In genomic region chr17:17847102-17847501, GRCh38 we compare ENCODE assay signal across 24 cellular contexts. TPM values are rescaled to one million over a fixed set of nuclear protein-coding genes. Genes with fewer than 3 reads are reported as not detected.
DNase-seq lines count a peak whose midpoint lies in the region; ATAC-seq and TF ChIP-seq lines count a peak whose summit lies in the region.
"Had no signal": no experiment of that assay in that cellular context is flagged by ENCODE, and none has a peak within 500 bp of the region (broad histone marks: within the 10 kb centered on the region; RNA-seq: fewer than 3 reads in every experiment).

No MANE protein-coding gene starts in this region.

- DNase-seq in activated CD8-positive, alpha-beta memory T cell treated with anti-CD3 and anti-CD28 coated beads, Interleukin-2, amount 10 ng/mL, durations not matched to agents 7 days and 5 days = no peak
- no peak for DNase-seq in activated CD8-positive, alpha-beta memory T cell treated with anti-CD3 and anti-CD28 coated beads for 24 hours
- DNase-seq in CD4-positive, alpha-beta T cell = no peak
- DNase-seq in T-helper 17 cell (no peak), GM13976 (ENCODE audit: low spot score) (no peak), HT-29 (ENCODE audit: low spot score) (no peak)
- DNase-seq in naive thymus-derived CD8-positive, alpha-beta T cell = no peak
- DNase-seq: activated CD4-positive, alpha-beta T cell treated with anti-CD3 and anti-CD28 coated beads for 1 hour; adrenal gland; body of pancreas; cerebellar nuclear complex; DND-41; dorsolateral prefrontal cortex; hypothalamus; immature natural killer cell; KBM-7; MG63; NCI-H2029 treated with DMSO at 0.1 percent for 48 hours; NCI-H345; NCI-H748 treated with DMSO at 0.1 percent for 48 hours had no signal

- no peaks in the 10 kb centered on the region for H3K9me3 ChIP-seq in CD4-positive, alpha-beta T cell (ENCODE audit: control insufficient read depth, low read length)
- H3K9me3 ChIP-seq in T-helper 17 cell (ENCODE audit: control insufficient read depth, low read length, poor library complexity, severe bottlenecking) = no peaks in the 10 kb centered on the region
- H3K9me3 ChIP-seq: adrenal gland, body of pancreas, MG63, SJSA1 had no signal

- peaks cover 52% of the 10 kb centered on the region for H3K4me1 Mint-ChIP-seq in activated CD8-positive, alpha-beta memory T cell treated with anti-CD3 and anti-CD28 coated beads, Interleukin-2, amount 10 ng/mL, durations not matched to agents 7 days and 5 days
- H3K4me1 Mint-ChIP-seq in CD4-positive, alpha-beta T cell (ENCODE audit: low read depth) = peaks cover 49% of the 10 kb centered on the region
- peaks cover 38% of the 10 kb centered on the region for H3K4me1 Mint-ChIP-seq in T-helper 17 cell
- peaks cover 46 to 70% (median 61%) of the 10 kb centered on the region in 4 donors for H3K4me1 Mint-ChIP-seq in naive thymus-derived CD8-positive, alpha-beta T cell

- no peaks in the 10 kb centered on the region for H3K27me3 ChIP-seq in CD4-positive, alpha-beta T cell (ENCODE audit: control insufficient read depth, insufficient read depth, low read length)
- H3K27me3 ChIP-seq: adrenal gland, body of pancreas, dorsolateral prefrontal cortex, MG63, SJSA1 had no signal

- in situ Hi-C loops in GM13976 (cut with MboI; ENCODE audit: low sequenced_read_pairs, unreplicated experiment) = no loop called here

- H3K27ac ChIP-seq in CD4-positive, alpha-beta T cell (ENCODE audit: low read depth, low read length) = no peak overlapping the region
- H3K27ac ChIP-seq: body of pancreas, SJSA1 had no signal

- peak overlapping the region; percentile 28 for H3K27ac Mint-ChIP-seq in activated CD8-positive, alpha-beta memory T cell treated with anti-CD3 and anti-CD28 coated beads, Interleukin-2, amount 10 ng/mL, durations not matched to agents 7 days and 5 days
- H3K27ac Mint-ChIP-seq in CD4-positive, alpha-beta T cell = peak overlapping the region; percentile 99
- peak overlapping the region; percentile 59 for H3K27ac Mint-ChIP-seq in T-helper 17 cell
- H3K27ac Mint-ChIP-seq in naive thymus-derived CD8-positive, alpha-beta T cell = peak overlapping the region in 9 of 10 donors; percentile 77 to 99 (median 90)
- H3K27ac Mint-ChIP-seq: stimulated activated naive CD8-positive, alpha-beta T cell treated with anti-CD3 and anti-CD28 coated beads, Interleukin-15, Interleukin-2, amounts not matched to agents 100 ng/mL and 50 ng/mL, for 24 hours had no signal

- intact Hi-C loops in CD4-positive, alpha-beta T cell (cut with DNase I, micrococcal nuclease) = no loop called here

- POLR2A ChIA-PET in CD4-positive, alpha-beta T cell (lab: Charles Lee) = interaction anchor here (4.5 kb wide), 1 partner anchor 12 kb away, joined by 71 read pairs; the partner anchor contains the start of gene SREBF1
- POLR2A ChIA-PET in naive thymus-derived CD8-positive, alpha-beta T cell (lab: Charles Lee) = interaction anchor here (3.7 to 10.0 kb wide), 2 partner anchors 11 to 27 kb away, joined by 17 to 152 read pairs; partner anchors contain the start of gene SREBF1

- TF ChIP-seq CTCF in CD4-positive, alpha-beta T cell (IDR thresholded peaks at IDR 0.05) = no peak
- no peak for TF ChIP-seq CTCF in GM13976 (IDR thresholded peaks at IDR 0.05; ENCODE audit: borderline replicate concordance, control extremely low read depth, extremely low read depth, insufficient read depth, missing control alignments)

- CTCF ChIA-PET in activated CD8-positive, alpha-beta memory T cell treated with anti-CD3 and anti-CD28 coated beads, Interleukin-2, amount 10 ng/mL, durations not matched to agents 7 days and 5 days (lab: Charles Lee) = interaction anchor here (1.1 to 1.2 kb wide), 3 partner anchors 11 to 34 kb away, joined by 3 read pairs; partner anchors contain the start of gene SREBF1
- CTCF ChIA-PET in CD4-positive, alpha-beta T cell (lab: Charles Lee) = no interaction called here

- no peaks in the 10 kb centered on the region for H3K27me3 Mint-ChIP-seq in activated CD8-positive, alpha-beta memory T cell treated with anti-CD3 and anti-CD28 coated beads, Interleukin-2, amount 10 ng/mL, durations not matched to agents 7 days and 5 days
- H3K27me3 Mint-ChIP-seq in CD4-positive, alpha-beta T cell = no peaks in the 10 kb centered on the region
- no peaks in the 10 kb centered on the region for H3K27me3 Mint-ChIP-seq in T-helper 17 cell
- no peaks in the 10 kb centered on the region for H3K27me3 Mint-ChIP-seq in naive thymus-derived CD8-positive, alpha-beta T cell
- H3K27me3 Mint-ChIP-seq: stimulated activated naive CD8-positive, alpha-beta T cell treated with anti-CD3 and anti-CD28 coated beads, Interleukin-15, Interleukin-2, amounts not matched to agents 100 ng/mL and 50 ng/mL, for 24 hours had no signal

- H3K9me3 Mint-ChIP-seq in activated CD8-positive, alpha-beta memory T cell treated with anti-CD3 and anti-CD28 coated beads, Interleukin-2, amount 10 ng/mL, durations not matched to agents 7 days and 5 days (ENCODE audit: low read depth) = no peaks in the 10 kb centered on the region
- H3K9me3 Mint-ChIP-seq in CD4-positive, alpha-beta T cell = no peaks in the 10 kb centered on the region
- no peaks in the 10 kb centered on the region for H3K9me3 Mint-ChIP-seq in naive thymus-derived CD8-positive, alpha-beta T cell
- H3K9me3 Mint-ChIP-seq: immature natural killer cell; stimulated activated naive CD8-positive, alpha-beta T cell treated with anti-CD3 and anti-CD28 coated beads, Interleukin-15, Interleukin-2, amounts not matched to agents 100 ng/mL and 50 ng/mL, for 24 hours had no signal

- no peaks in the 10 kb centered on the region for H3K36me3 Mint-ChIP-seq in activated CD8-positive, alpha-beta memory T cell treated with anti-CD3 and anti-CD28 coated beads, Interleukin-2, amount 10 ng/mL, durations not matched to agents 7 days and 5 days
- peaks cover 4% of the 10 kb centered on the region for H3K36me3 Mint-ChIP-seq in CD4-positive, alpha-beta T cell (ENCODE audit: low read depth)
- H3K36me3 Mint-ChIP-seq in T-helper 17 cell (ENCODE audit: low read depth) = no peaks in the 10 kb centered on the region
- H3K36me3 Mint-ChIP-seq in naive thymus-derived CD8-positive, alpha-beta T cell = no peaks in the 10 kb centered on the region
- H3K36me3 Mint-ChIP-seq: immature natural killer cell had no signal

- ATAC-seq in activated CD8-positive, alpha-beta memory T cell treated with anti-CD3 and anti-CD28 coated beads, Interleukin-2, amount 10 ng/mL, durations not matched to agents 7 days and 5 days = no peak
- ATAC-seq in CD4-positive, alpha-beta T cell (ENCODE audit: poor library complexity) = no peak
- ATAC-seq in T-helper 17 cell = no peak
- ATAC-seq in naive thymus-derived CD8-positive, alpha-beta T cell = no peak
- no peak for ATAC-seq in HG03135 (IDR thresholded peaks at IDR 0.05; ENCODE audit: unreplicated experiment)
- ATAC-seq: body of pancreas, left lobe of liver had no signal

- H3K4me3 Mint-ChIP-seq in activated CD8-positive, alpha-beta memory T cell treated with anti-CD3 and anti-CD28 coated beads, Interleukin-2, amount 10 ng/mL, durations not matched to agents 7 days and 5 days = no peak overlapping the region
- peak overlapping the region; percentile 25 for H3K4me3 Mint-ChIP-seq in CD4-positive, alpha-beta T cell
- peak overlapping the region; percentile 53 for H3K4me3 Mint-ChIP-seq in T-helper 17 cell
- peak overlapping the region in 6 of 10 donors; percentile 34 to 84 (median 69) for H3K4me3 Mint-ChIP-seq in naive thymus-derived CD8-positive, alpha-beta T cell
- H3K4me3 Mint-ChIP-seq: stimulated activated naive CD8-positive, alpha-beta T cell treated with anti-CD3 and anti-CD28 coated beads, Interleukin-15, Interleukin-2, amounts not matched to agents 100 ng/mL and 50 ng/mL, for 24 hours had no signal

RNA-seq across cellular contexts. Expression of gene SREBF1, which starts 10.3 kb away (rescaled TPM):
- 100 to 1,000 TPM in 1 of 2 experiments, 10 to 100 TPM in 1; 90.6 to 184 TPM for total RNA-seq in activated CD8-positive, alpha-beta memory T cell treated with anti-CD3 and anti-CD28 coated beads, Interleukin-2, amount 10 ng/mL, durations not matched to agents 7 days and 5 days
- 100 to 1,000 TPM; 249 to 264 TPM for total RNA-seq in CD4-positive, alpha-beta T cell
- total RNA-seq in T-helper 17 cell = 100 to 1,000 TPM; 198 to 241 TPM
- total RNA-seq in naive thymus-derived CD8-positive, alpha-beta T cell = 10 to 100 TPM; 40.6 to 43.8 TPM
- polyA plus RNA-seq in naive thymus-derived CD8-positive, alpha-beta T cell = 10 to 100 TPM; 16.3 to 57.0 (median 44.8) TPM
- 296 and 304 TPM in 2 replicates for total RNA-seq in HT-29 (2014; rRNA removed; shearing (Covaris generic))

Comparison
In these comparisons a context has a peak if more than half of its experiments do, and no peak if none do; other contexts are left out.
1. H3K27ac Mint-ChIP-seq: peak in every context shown above with its lines; median percentile 99 in CD4-positive, alpha-beta T cell; 90 in naive thymus-derived CD8-positive, alpha-beta T cell; 59 in T-helper 17 cell; 28 in activated CD8-positive, alpha-beta memory T cell treated with anti-CD3 and anti-CD28 coated beads, Interleukin-2, amount 10 ng/mL, durations not matched to agents 7 days and 5 days.